8 cellular contexts compared by ENCODE assay signal in genomic region chr22:44337658-44338004, GRCh38. TPM values are rescaled to one million over a fixed set of nuclear protein-coding genes. Genes with fewer than 3 reads are reported as not detected.
DNase-seq lines count a peak whose midpoint lies in the region; ATAC-seq and TF ChIP-seq lines count a peak whose summit lies in the region.

No MANE protein-coding gene starts in this region.

- H3K9me3 ChIP-seq in left ventricle myocardium inferior (replicated peaks): no peaks in the 10 kb centered on the region
- H3K9me3 ChIP-seq in SJSA1 (replicated peaks): no peaks in the 10 kb centered on the region; the same call in 1 of the 2 replicates
- H3K9me3 ChIP-seq in aorta (ENCODE audit: control insufficient read depth, low read length): no peaks in the 10 kb centered on the region
- H3K9me3 ChIP-seq in spleen: no peaks in the 10 kb centered on the region

- TF ChIP-seq CTCF in left ventricle myocardium inferior (IDR thresholded peaks at IDR 0.05; ENCODE audit: borderline replicate concordance) (no peak), spleen (IDR thresholded peaks at IDR 0.05 in 8 of 11, conservative IDR thresholded peaks at IDR 0.05 in 3 of 11) (no peak), GM20000 (IDR thresholded peaks at IDR 0.05; ENCODE audit: extremely low read depth, missing control alignments) (no peak)

- ATAC-seq in Right ventricle myocardium superior (ENCODE audit: poor library complexity) (peak; percentile 52), aorta (ENCODE audit: low FRiP score) (no peak)

- H3K27me3 ChIP-seq in left ventricle myocardium inferior (ENCODE audit: low read depth) (peaks cover 22% of the 10 kb centered on the region), SJSA1 (replicated peaks) (0 out of 2 replicates have a peak, but pooled peaks cover 2% of the 10 kb centered on the region), aorta (ENCODE audit: control insufficient read depth in 1 of 2, insufficient read depth in 2 of 2, low read length in 1 of 2) (no peaks in the 10 kb centered on the region), spleen (replicated peaks in 1 of 7) (peaks cover 0 to 68% (median 13%) of the 10 kb centered on the region in 7 donors)

- H3K27ac ChIP-seq in left ventricle myocardium inferior (replicated peaks): no peak overlapping the region
- no peak overlapping the region for H3K27ac ChIP-seq in SJSA1
- no peak overlapping the region for H3K27ac ChIP-seq in aorta (ENCODE audit: low read depth in 1 of 2, low read length in 2 of 2)
- no peak overlapping the region for H3K27ac ChIP-seq in spleen

- intact Hi-C loops in Right ventricle myocardium superior (cut with DNase I): loop anchor here (10.0 kb wide), 1 partner anchor 287 kb away; no protein-coding TSS in a partner anchor
- intact Hi-C loops in left ventricle myocardium inferior (cut with micrococcal nuclease): no loop called here
- intact Hi-C loops in cardiac septum (cut with DNase I): loop anchor here (10.0 kb wide), 1 partner anchor 287 kb away; no protein-coding TSS in a partner anchor
- intact Hi-C loops in aorta (cut with DNase I): no loop called here
- intact Hi-C loops in spleen (cut with DNase I; ENCODE audit: low total_unique reads): no loop called here

- no peak for TF ChIP-seq POLR2A in spleen (IDR thresholded peaks at IDR 0.05)

- H3K36me3 ChIP-seq in left ventricle myocardium inferior (no peaks in the 10 kb centered on the region), SJSA1 (no peaks in the 10 kb centered on the region), aorta (ENCODE audit: control insufficient read depth in 1 of 2, insufficient read depth in 2 of 2, low read length in 1 of 2) (no peaks in the 10 kb centered on the region), spleen (no peaks in the 10 kb centered on the region)

- WGBS in aorta, 2 donors: 19% methylated on average over 13 of the region's 13 CpGs
- 35 to 52% (median 39%) methylated on average over 12 to 13 of the region's 13 CpGs for WGBS in spleen, 5 donors

- DNase-seq in Right ventricle myocardium superior (no peak), left ventricle myocardium inferior (no peak), SJSA1 (ENCODE audit: low read depth in 1 of 2, low spot score in 2 of 2) (peak; percentile 58 to 75), cardiac septum (ENCODE audit: low spot score) (peak; percentile 81), aorta (peak; percentile 72 to 84), spleen (no peak), GM20000 (ENCODE audit: low spot score) (no peak), GDM1 (lab: John Stamatoyannopoulos, UW) (no peak)

- H3K4me3 ChIP-seq in left ventricle myocardium inferior (no peak overlapping the region), SJSA1 (no peak overlapping the region), aorta (ENCODE audit: low read length in 2 of 2) (no peak overlapping the region), spleen (no peak overlapping the region)

- H3K4me1 ChIP-seq in left ventricle myocardium inferior (peaks cover 18% of the 10 kb centered on the region), SJSA1 (replicated peaks) (peaks cover 7% of the 10 kb centered on the region), aorta (ENCODE audit: control insufficient read depth in 1 of 2, insufficient read depth in 2 of 2, low read length in 2 of 2) (no peaks in the 10 kb centered on the region), spleen (peaks cover 0 to under 1% (median 0%) of the 10 kb centered on the region in 6 donors)

RNA-seq across cellular contexts. Expression of gene SHISAL1, which starts 24.9 kb away (rescaled TPM):
- total RNA-seq in Right ventricle myocardium superior (1.3 TPM), left ventricle myocardium inferior (1.3 TPM), cardiac septum (0.70 TPM), aorta (1 to 10 TPM; 3.2 to 3.5 TPM), spleen (under 1 TPM; 0.11 to 0.47 (median 0.26) TPM)
- 1.5 and 2.4 TPM in 2 replicates for total RNA-seq in SJSA1 (2014; rRNA removed; shearing (Covaris generic))
- polyA plus RNA-seq in aorta (under 1 TPM; 0.25 to 0.26 TPM), spleen (under 1 TPM; 0.10 to 0.35 (median 0.15) TPM)

Comparison
In these comparisons a context has a peak if more than half of its experiments do, and no peak if none do; other contexts are left out.
1. DNase-seq: peak in SJSA1 (2 of 2), cardiac septum (single experiment) and aorta (2 of 2); none in Right ventricle myocardium superior (single experiment), left ventricle myocardium inferior (single experiment), spleen (single experiment), GM20000 (single experiment) and GDM1 (single experiment).
2. intact Hi-C loops: an anchor here in Right ventricle myocardium superior (10.0 kb wide) and cardiac septum (10.0 kb wide); none called in left ventricle myocardium inferior, aorta and spleen.